In genomic region chr21:42258150-42258884, GRCh38 we compare ENCODE assay signal across 8 cellular contexts. TPM values are rescaled to one million over a fixed set of nuclear protein-coding genes. Genes with fewer than 3 reads are reported as not detected.
DNase-seq lines count a peak whose midpoint lies in the region; ATAC-seq and TF ChIP-seq lines count a peak whose summit lies in the region.

No MANE protein-coding gene starts in this region.

- DNase-seq in NCI-H1417 (lab: John Stamatoyannopoulos, UW) (peak; percentile 18 to 58 (median 51)), NCI-H1417 treated with DMSO at 0.1 percent for 48 hours (lab: John Stamatoyannopoulos, UW) (no peak), MG63 (peak; percentile 62), T-helper 1 cell (peak; percentile 64 to 81 (median 73)), adipocyte (ENCODE audit: low read depth) (peak; percentile 37), left ventricle myocardium inferior (peak; percentile 68), sigmoid colon (peak; percentile 82)

- intact Hi-C loops in left ventricle myocardium inferior (cut with micrococcal nuclease) (loop anchor here (10.0 kb wide), 1 partner anchor 74 kb away; no protein-coding TSS in a partner anchor), sigmoid colon (cut with DNase I) (loop anchor here (1.0 to 2.0 kb wide), 2 partner anchors 40 to 113 kb away; partner anchors contain the start of gene ABCG1)

- H3K9me3 ChIP-seq in MG63, result no peaks in the 10 kb centered on the region
- no peaks in the 10 kb centered on the region for H3K9me3 ChIP-seq in adipocyte (ENCODE audit: control insufficient read depth, low read length)
- H3K9me3 ChIP-seq in left ventricle myocardium inferior (replicated peaks), result no peaks in the 10 kb centered on the region
- H3K9me3 ChIP-seq in sigmoid colon, result no peaks in the 10 kb centered on the region

- H3K27me3 ChIP-seq in MG63 (peaks cover 2% of the 10 kb centered on the region; the same call in 1 of the 2 replicates), adipocyte (replicated peaks; ENCODE audit: control insufficient read depth, insufficient read depth, low read length) (peaks cover 59% of the 10 kb centered on the region), left ventricle myocardium inferior (ENCODE audit: low read depth) (no peaks in the 10 kb centered on the region), sigmoid colon (no peaks in the 10 kb centered on the region)

- TF ChIP-seq EP300 in sigmoid colon (IDR thresholded peaks at IDR 0.05), result no peak

- H3K27ac ChIP-seq in left ventricle myocardium inferior (replicated peaks) (peak overlapping the region; percentile 54), sigmoid colon (no peak overlapping the region)

- no peak overlapping the region for H3K4me3 ChIP-seq in MG63
- H3K4me3 ChIP-seq in adipocyte (ENCODE audit: low read length), result no peak overlapping the region
- no peak overlapping the region for H3K4me3 ChIP-seq in left ventricle myocardium inferior
- H3K4me3 ChIP-seq in sigmoid colon, result no peak overlapping the region

- H3K4me1 ChIP-seq in adipocyte (ENCODE audit: control insufficient read depth, insufficient read depth, low read length), result peaks cover 26% of the 10 kb centered on the region
- peaks cover 69% of the 10 kb centered on the region for H3K4me1 ChIP-seq in left ventricle myocardium inferior
- peaks cover 0 to 39% (median 31%) of the 10 kb centered on the region in 4 donors for H3K4me1 ChIP-seq in sigmoid colon

- no peak for ATAC-seq in HG02623 (IDR thresholded peaks at IDR 0.05; ENCODE audit: unreplicated experiment)

- no peak overlapping the region for H3K9ac ChIP-seq in adipocyte (ENCODE audit: low read length)

- H3K36me3 ChIP-seq in MG63 (no peaks in the 10 kb centered on the region), adipocyte (ENCODE audit: control insufficient read depth, insufficient read depth, low read length, severe bottlenecking) (no peaks in the 10 kb centered on the region), left ventricle myocardium inferior (no peaks in the 10 kb centered on the region), sigmoid colon (no peaks in the 10 kb centered on the region)

- peak; percentile 82 for TF ChIP-seq CTCF in left ventricle myocardium inferior (IDR thresholded peaks at IDR 0.05; ENCODE audit: borderline replicate concordance)
- TF ChIP-seq CTCF in sigmoid colon (IDR thresholded peaks at IDR 0.05), result peak; percentile 19 to 83 (median 68)

- WGBS in sigmoid colon, 2 donors, result 18 to 21% methylated on average over 4 of the region's 4 CpGs

- no peak for TF ChIP-seq POLR2A in sigmoid colon (IDR thresholded peaks at IDR 0.05)

RNA-seq across cellular contexts. Expression of gene ABCG1, which starts 39.4 kb away (rescaled TPM):
- 0.82 and 1.9 TPM in 2 replicates for total RNA-seq in MG63 (2014; rRNA removed; shearing (Covaris generic); ENCODE audit: low replicate concordance)
- 8.7 TPM for total RNA-seq in left ventricle myocardium inferior
- total RNA-seq in sigmoid colon, result 10 to 100 TPM in 3 of 4 donors, 1 to 10 TPM in 1; 6.0 to 19.3 (median 13.6) TPM
- polyA plus RNA-seq in sigmoid colon, result 10 to 100 TPM in 2 of 3 donors, 1 to 10 TPM in 1; 8.1 to 15.6 (median 10.2) TPM

RNA-seq across cellular contexts. Expression of gene TFF3, which starts 56.9 kb away (rescaled TPM):
- total RNA-seq in MG63 (2014; rRNA removed; shearing (Covaris generic); ENCODE audit: low replicate concordance), result not detected in 2 replicates
- total RNA-seq in left ventricle myocardium inferior, result 2.9 TPM
- 10 to 100 TPM; 14.3 to 45.1 (median 23.7) TPM for total RNA-seq in sigmoid colon
- 1,000 to 10,000 TPM; 1,800 to 7,065 (median 3,772) TPM for polyA plus RNA-seq in sigmoid colon
